In genomic region chr3:126424039-126424717, GRCh38 we compare ENCODE assay signal across 22 cellular contexts. TPM values are rescaled to one million over a fixed set of nuclear protein-coding genes. Genes with fewer than 3 reads are reported as not detected.
DNase-seq lines count a peak whose midpoint lies in the region; ATAC-seq, FAIRE-seq and TF ChIP-seq lines count a peak whose summit lies in the region.
"Had no signal": no experiment of that assay in that cellular context is flagged by ENCODE, and none has a peak within 500 bp of the region (broad histone marks: within the 10 kb centered on the region; RNA-seq: fewer than 3 reads in every experiment).

No MANE protein-coding gene starts in this region.

- intact Hi-C loops in Right ventricle myocardium superior (cut with DNase I) = no loop called here
- intact Hi-C loops in heart right ventricle (cut with DNase I) = no loop called here
- intact Hi-C loops in posterior vena cava (cut with DNase I) = no loop called here

- H3K36me3 ChIP-seq in heart right ventricle = no peaks in the 10 kb centered on the region
- H3K36me3 ChIP-seq: BE2C, SJCRH30 had no signal

- peaks cover 0 to 6% (median 0%) of the 10 kb centered on the region in 7 donors for H3K27me3 ChIP-seq in heart right ventricle
- H3K27me3 ChIP-seq: BE2C, SJCRH30 had no signal

- no peaks in the 10 kb centered on the region for H3K36me3 Mint-ChIP-seq in activated T-helper 17 cell treated with anti-CD3 and anti-CD28 coated beads, Interleukin-2, amount 50 U/mL, for 72 hours (ENCODE audit: low read depth)

- H3K27ac Mint-ChIP-seq in activated T-helper 17 cell treated with anti-CD3 and anti-CD28 coated beads, Interleukin-2, amount 50 U/mL, for 72 hours = no peak overlapping the region

- DNase-seq in Right ventricle myocardium superior (peak; percentile 24), heart right ventricle (no peak), islet precursor cell (peak; percentile 51), posterior vena cava (ENCODE audit: low spot score) (peak; percentile 49), urothelium cell line (ENCODE audit: low spot score) (no peak), NCI-H1092 treated with DMSO at 0.1 percent for 48 hours (lab: John Stamatoyannopoulos, UW) (no peak)
- DNase-seq in activated effector memory CD4-positive, alpha-beta T cell treated with Interleukin-2 at 50 U/mL for 16 hours = no peak
- DNase-seq: BE2C; CD4-positive, CD25-positive, alpha-beta regulatory T cell; COR-L47; GM23248; NCI-H1105 treated with DMSO at 0.1 percent for 48 hours; NCI-H187 treated with DMSO at 0.1 percent for 48 hours; NCI-H2227 treated with DMSO at 0.1 percent for 48 hours; NCI-H510A treated with DMSO at 0.1 percent for 48 hours; SJCRH30 had no signal

- peak; percentile 35 for FAIRE-seq in urothelium cell line (lab: Jason Lieb, UNC)
- FAIRE-seq: A204.1, GM12878 had no signal

- H3K4me1 ChIP-seq in heart right ventricle = no peaks in the 10 kb centered on the region
- H3K4me1 ChIP-seq: BE2C had no signal

- no peak overlapping the region for H3K27ac ChIP-seq in heart right ventricle
- H3K27ac ChIP-seq: GM23248, PC-9, SJCRH30 had no signal

- H3K4me3 ChIP-seq in heart right ventricle = no peak overlapping the region
- H3K4me3 ChIP-seq: GM12878, GM23248, PC-9, SJCRH30 had no signal

- ATAC-seq in Right ventricle myocardium superior (ENCODE audit: poor library complexity) = no peak
- ATAC-seq in heart right ventricle = no peak
- no peak for ATAC-seq in activated T-helper 17 cell treated with anti-CD3 and anti-CD28 coated beads, Interleukin-2, amount 50 U/mL, for 72 hours (replicated peaks)
- ATAC-seq: GM12878 had no signal

- peaks cover 11% of the 10 kb centered on the region for H3K9me3 Mint-ChIP-seq in activated T-helper 17 cell treated with anti-CD3 and anti-CD28 coated beads, Interleukin-2, amount 50 U/mL, for 72 hours

- H3K9me3 ChIP-seq in heart right ventricle = peaks cover 0 to 34% (median 12%) of the 10 kb centered on the region in 11 donors

- H3K4me3 Mint-ChIP-seq in activated T-helper 17 cell treated with anti-CD3 and anti-CD28 coated beads, Interleukin-2, amount 50 U/mL, for 72 hours = no peak overlapping the region
- H3K4me3 Mint-ChIP-seq: CD4-positive, CD25-positive, alpha-beta regulatory T cell had no signal

- WGBS in heart right ventricle, 2 donors = 92 to 94% methylated on average over 10 of the region's 10 CpGs

- H3K4me1 Mint-ChIP-seq in activated T-helper 17 cell treated with anti-CD3 and anti-CD28 coated beads, Interleukin-2, amount 50 U/mL, for 72 hours = no peaks in the 10 kb centered on the region
- H3K4me1 Mint-ChIP-seq: CD4-positive, CD25-positive, alpha-beta regulatory T cell had no signal

- H3K27me3 Mint-ChIP-seq in activated T-helper 17 cell treated with anti-CD3 and anti-CD28 coated beads, Interleukin-2, amount 50 U/mL, for 72 hours = no peaks in the 10 kb centered on the region

- no peak for TF ChIP-seq CTCF in heart right ventricle (IDR thresholded peaks at IDR 0.05)

RNA-seq across cellular contexts. Expression of gene CFAP100, which starts 29.5 kb away (rescaled TPM):
- total RNA-seq in Right ventricle myocardium superior (not detected), heart right ventricle (not detected), posterior vena cava (not detected)
- not detected for polyA plus RNA-seq in heart right ventricle
- not detected for total RNA-seq in activated T-helper 17 cell treated with anti-CD3 and anti-CD28 coated beads, Interleukin-2, amount 50 U/mL, for 72 hours
- total RNA-seq: CD4-positive, CD25-positive, alpha-beta regulatory T cell; Daoy; GM12878; GM23248; LHCN-M2; PC-9; SJCRH30 had no signal
- polyA plus RNA-seq: CD4-positive, CD25-positive, alpha-beta regulatory T cell; GM23248 had no signal

RNA-seq across cellular contexts. Expression of gene ZXDC, which starts 51.5 kb away (rescaled TPM):
- 16.1 TPM for total RNA-seq in Right ventricle myocardium superior
- total RNA-seq in heart right ventricle = 10 to 100 TPM; 15.2 to 25.4 (median 19.7) TPM
- 10 to 100 TPM in 1 of 2 donors, 1 to 10 TPM in 1; 6.6 to 14.3 TPM for polyA plus RNA-seq in heart right ventricle
- total RNA-seq in posterior vena cava = 10 to 100 TPM; 26.8 to 26.9 TPM
- 10 to 100 TPM; 26.5 to 27.0 TPM for total RNA-seq in activated T-helper 17 cell treated with anti-CD3 and anti-CD28 coated beads, Interleukin-2, amount 50 U/mL, for 72 hours

Comparison
In these comparisons a context has a peak if more than half of its experiments do, and no peak if none do; other contexts are left out.
1. DNase-seq: peak in Right ventricle myocardium superior (single experiment), islet precursor cell (single experiment) and posterior vena cava (single experiment); none in heart right ventricle (0 of 2), urothelium cell line (single experiment), NCI-H1092 treated with DMSO at 0.1 percent for 48 hours (single experiment) and activated effector memory CD4-positive, alpha-beta T cell treated with Interleukin-2 at 50 U/mL for 16 hours (single experiment).